Comparison of ENCODE assay signal across 1 cellular context in genomic region chr1:42454409-42454808, GRCh38.
TF ChIP-seq lines count a peak whose summit lies in the region.

No MANE protein-coding gene starts in this region.

TF ChIP-seq in HepG2, 621 proteins besides CTCF, POLR2A, EP300 and RAD21:
- TF ChIP-seq SKI (IDR thresholded peaks at IDR 0.05; ENCODE audit: partially characterized antibody) (no peak), RBAK (CRISPR knock-in tag; IDR thresholded peaks at IDR 0.05) (no peak), ZNF460 (CRISPR knock-in tag; IDR thresholded peaks at IDR 0.05; ENCODE audit: borderline replicate concordance) (peak; percentile 44; the same call in 1 of the 2 replicates), BCLAF1 (IDR thresholded peaks at IDR 0.05) (no peak)
